16 cellular contexts compared by ENCODE assay signal in the genomic region with DNA sequence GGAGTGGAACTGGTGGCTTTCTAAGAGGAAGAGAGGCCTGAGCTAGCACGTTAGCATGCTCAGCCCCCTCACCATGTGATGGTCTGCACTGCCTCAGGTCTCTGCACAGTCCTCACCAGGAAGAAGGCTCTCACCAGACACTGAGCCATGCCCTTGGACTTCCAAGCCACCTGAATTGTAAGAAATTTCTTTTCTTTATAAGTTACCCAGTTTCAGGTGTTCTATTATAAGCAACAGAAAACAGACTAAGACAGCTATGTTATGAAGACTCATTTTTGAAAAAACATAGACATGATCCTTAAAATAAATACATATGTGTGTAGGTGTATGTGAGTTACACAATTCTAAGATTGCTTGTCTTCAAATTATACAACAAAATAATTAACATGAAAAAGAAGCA.
DNase-seq lines count a peak whose midpoint lies in the region; ATAC-seq lines count a peak whose summit lies in the region.
"Had no signal": no experiment of that assay in that cellular context is flagged by ENCODE, and none has a peak within 500 bp of the region (broad histone marks: within the 10 kb centered on the region; RNA-seq: fewer than 3 reads in every experiment).

No MANE protein-coding gene starts in this region.

- H3K4me3 Mint-ChIP-seq in stimulated activated naive CD8-positive, alpha-beta T cell treated with anti-CD3 and anti-CD28 coated beads, Interleukin-15, amount 100 ng/mL, for 72 hours: no peak overlapping the region
- H3K4me3 Mint-ChIP-seq: endodermal cell, mesothelial cell of epicardium had no signal

- H3K27me3 Mint-ChIP-seq in stimulated activated naive CD8-positive, alpha-beta T cell treated with anti-CD3 and anti-CD28 coated beads, Interleukin-15, amount 100 ng/mL, for 72 hours: peaks cover 25% of the 10 kb centered on the region

- no peak for DNase-seq in stimulated activated naive CD8-positive, alpha-beta T cell treated with anti-CD3 and anti-CD28 coated beads, Interleukin-15, amount 100 ng/mL, for 72 hours
- DNase-seq in stimulated activated naive CD8-positive, alpha-beta T cell treated with anti-CD3 and anti-CD28 coated beads, Interleukin-15, Interleukin-2, amounts not matched to agents 100 U/mL and 50 U/mL, for 24 hours: no peak
- no peak for DNase-seq in middle frontal gyrus (ENCODE audit: extremely low spot score, low spot score)
- DNase-seq in stimulated activated CD8-positive, alpha-beta memory T cell treated with anti-CD3 and anti-CD28 coated beads, Interleukin-4, amount 100 ng/mL, for 48 hours: no peak
- no peak for DNase-seq in islet precursor cell
- DNase-seq in KG1 (lab: John Stamatoyannopoulos, UW): no peak
- DNase-seq: endodermal cell, GDM1, hypothalamus, NCI-H1694 treated with DMSO at 0.1 percent for 48 hours, right cardiac atrium had no signal

- peak; percentile 1 for ATAC-seq in stimulated activated naive CD8-positive, alpha-beta T cell treated with anti-CD3 and anti-CD28 coated beads, Interleukin-15, amount 100 ng/mL, for 72 hours
- no peak for ATAC-seq in stimulated activated naive CD8-positive, alpha-beta T cell treated with anti-CD3 and anti-CD28 coated beads, Interleukin-15, Interleukin-2, amounts not matched to agents 100 U/mL and 50 U/mL, for 24 hours
- ATAC-seq in HG02588 (IDR thresholded peaks at IDR 0.05; ENCODE audit: unreplicated experiment): peak; percentile 51
- ATAC-seq in HG03354 (IDR thresholded peaks at IDR 0.05; ENCODE audit: poor library complexity, severe bottlenecking, unreplicated experiment): peak; percentile 60
- ATAC-seq: Panc1, right cardiac atrium had no signal

- peaks cover 18% of the 10 kb centered on the region for H3K4me1 Mint-ChIP-seq in stimulated activated naive CD8-positive, alpha-beta T cell treated with anti-CD3 and anti-CD28 coated beads, Interleukin-15, amount 100 ng/mL, for 72 hours
- H3K4me1 Mint-ChIP-seq: mesothelial cell of epicardium had no signal

- H3K27ac Mint-ChIP-seq in stimulated activated naive CD8-positive, alpha-beta T cell treated with anti-CD3 and anti-CD28 coated beads, Interleukin-15, amount 100 ng/mL, for 72 hours: no peak overlapping the region
- H3K27ac Mint-ChIP-seq: activated naive CD4-positive, alpha-beta T cell treated with anti-CD3 and anti-CD28 coated beads, Interleukin-2, amount 50 U/mL, for 72 hours; mesothelial cell of epicardium had no signal

- no peaks in the 10 kb centered on the region for H3K9me3 Mint-ChIP-seq in stimulated activated naive CD8-positive, alpha-beta T cell treated with anti-CD3 and anti-CD28 coated beads, Interleukin-15, amount 100 ng/mL, for 72 hours
- H3K9me3 Mint-ChIP-seq: activated naive CD4-positive, alpha-beta T cell treated with anti-CD3 and anti-CD28 coated beads, Interleukin-2, amount 50 U/mL, for 72 hours had no signal
